ENCODE assay signal across 8 cellular contexts in the genomic region with DNA sequence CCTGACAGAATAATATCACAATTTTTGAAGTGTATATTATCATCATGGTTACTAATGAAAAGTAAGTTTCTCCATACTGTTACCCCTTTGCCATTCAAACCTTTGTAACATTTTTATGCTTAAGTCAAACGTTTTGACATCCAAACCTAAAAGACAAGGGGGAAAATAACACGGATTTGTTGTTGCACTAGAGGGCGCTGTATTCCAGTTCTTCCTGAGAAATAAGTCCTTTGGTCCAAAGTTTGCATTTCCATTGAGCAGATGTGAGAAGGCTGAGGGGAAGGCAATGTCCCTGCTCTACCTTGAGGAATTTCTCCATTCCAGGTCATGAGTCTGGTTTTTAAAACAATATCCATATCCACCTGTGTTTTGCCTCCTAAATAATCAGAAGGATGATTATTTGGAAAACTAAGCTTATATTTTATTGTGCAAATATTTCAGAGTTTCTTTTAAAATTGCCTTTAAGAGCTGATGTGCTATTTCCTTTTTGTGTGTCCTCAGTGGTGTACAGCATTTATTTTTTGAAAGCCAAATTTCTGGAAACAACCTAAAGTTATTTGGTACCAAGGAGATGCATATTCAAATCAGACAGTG. TPM values are rescaled to one million over a fixed set of nuclear protein-coding genes. Genes with fewer than 3 reads are reported as not detected.
A peak's percentile ranks its signal among the peaks of the same experiment; 100 is the strongest.
DNase-seq lines count a peak whose midpoint lies in the region; ATAC-seq, FAIRE-seq and TF ChIP-seq lines count a peak whose summit lies in the region.

No MANE protein-coding gene starts in this region.

- H3K4me3 Mint-ChIP-seq in mesothelial cell of epicardium, result no peak overlapping the region

- no peaks in the 10 kb centered on the region for H3K27me3 ChIP-seq in AG04450 (ENCODE audit: control insufficient read depth, insufficient read depth, low read length)
- peaks cover 4 to 20% of the 10 kb centered on the region in 2 experiments for H3K27me3 ChIP-seq in endothelial cell of umbilical vein (ENCODE audit: control insufficient read depth in 2 of 2, insufficient read depth in 2 of 2, low read length in 2 of 2)

- H3K9ac ChIP-seq in endothelial cell of umbilical vein (replicated peaks; ENCODE audit: extremely low read depth, insufficient read depth, low read length), result no peak overlapping the region

- no peaks in the 10 kb centered on the region for H3K9me3 Mint-ChIP-seq in mesothelial cell of epicardium

- ATAC-seq in GM18873 (IDR thresholded peaks at IDR 0.05; ENCODE audit: low FRiP score, unreplicated experiment) (no peak), HG02870 (IDR thresholded peaks at IDR 0.05; ENCODE audit: unreplicated experiment) (no peak)

- no peaks in the 10 kb centered on the region for H3K36me3 ChIP-seq in endothelial cell of umbilical vein (ENCODE audit: control insufficient read depth in 2 of 2, extremely low read depth in 1 of 2, insufficient read depth in 2 of 2, low read length in 2 of 2)

- no peak for TF ChIP-seq POLR2A in endothelial cell of umbilical vein (IDR thresholded peaks at IDR 0.05; ENCODE audit: low read depth, low read length)

- no peaks in the 10 kb centered on the region for H3K79me2 ChIP-seq in endothelial cell of umbilical vein (ENCODE audit: control insufficient read depth, insufficient read depth, low read length)

- no peaks in the 10 kb centered on the region for H3K36me3 Mint-ChIP-seq in mesothelial cell of epicardium

- no peaks in the 10 kb centered on the region for H3K27me3 Mint-ChIP-seq in mesothelial cell of epicardium (ENCODE audit: low read depth)

- no peak overlapping the region for H2AFZ ChIP-seq in endothelial cell of umbilical vein (ENCODE audit: low read depth, low read length)

- H3K4me3 ChIP-seq in AG04450 (ENCODE audit: low read depth, low read length) (no peak overlapping the region), endothelial cell of umbilical vein (replicated peaks in 1 of 3; ENCODE audit: insufficient read depth in 1 of 3, low read depth in 1 of 3, low read length in 3 of 3) (no peak overlapping the region)

- peaks cover 8% of the 10 kb centered on the region for H3K4me1 Mint-ChIP-seq in mesothelial cell of epicardium

- DNase-seq in AG04450 (ENCODE audit: low read depth, low spot score) (peak; percentile 74), GM04504 (ENCODE audit: low read depth) (peak; percentile 59), NCI-H1105 treated with DMSO at 0.1 percent for 48 hours (lab: John Stamatoyannopoulos, UW) (peak; percentile 60), SKM-1 (lab: John Stamatoyannopoulos, UW; ENCODE audit: unreplicated experiment) (peak; percentile 50), endothelial cell of umbilical vein (ENCODE audit: low read depth, low spot score) (peak; percentile 71), mesothelial cell of epicardium (ENCODE audit: low spot score in 2 of 2, unreplicated experiment in 2 of 2) (peak; percentile 23 to 49)

- H3K4me2 ChIP-seq in endothelial cell of umbilical vein (ENCODE audit: insufficient read depth, low read length), result no peak overlapping the region

- H4K20me1 ChIP-seq in endothelial cell of umbilical vein (replicated peaks; ENCODE audit: control insufficient read depth, extremely low read depth, insufficient read depth, low read length), result no peaks in the 10 kb centered on the region

- H3K4me1 ChIP-seq in endothelial cell of umbilical vein (ENCODE audit: control insufficient read depth, extremely low read depth, insufficient read depth, low read length), result no peaks in the 10 kb centered on the region

- FAIRE-seq in endothelial cell of umbilical vein (lab: Jason Lieb, UNC), result peak; percentile 83

- no peaks in the 10 kb centered on the region for H3K9me1 ChIP-seq in endothelial cell of umbilical vein (replicated peaks; ENCODE audit: control insufficient read depth, extremely low read depth, insufficient read depth, low read length)

- no TSS peak for BruUV-seq in endothelial cell of umbilical vein (replicated peaks; lab: Mats Ljungman, UMichigan)

- no peak overlapping the region for H3K27ac Mint-ChIP-seq in mesothelial cell of epicardium

- H3K9me3 ChIP-seq in AG04450 (ENCODE audit: control insufficient read depth, insufficient read depth, low read length), result no peaks in the 10 kb centered on the region
- no peaks in the 10 kb centered on the region for H3K9me3 ChIP-seq in endothelial cell of umbilical vein (replicated peaks; ENCODE audit: control insufficient read depth, insufficient read depth, low read length)

- dilution Hi-C loops in endothelial cell of umbilical vein (cut with MboI; ENCODE audit: extremely low pct_ligation_motif_present, low sequenced_read_pairs), result no loop called here

- POLR2A ChIA-PET in AG04450 (lab: Yijun Ruan, JAX) (no interaction called here), endothelial cell of umbilical vein (lab: Charles Lee) (no interaction called here)

- H3K27ac ChIP-seq in AG04450 (ENCODE audit: low read depth, low read length) (no peak overlapping the region), endothelial cell of umbilical vein (ENCODE audit: insufficient read depth, low read depth, low read length) (no peak overlapping the region)

- TF ChIP-seq CTCF in AG04450 (IDR thresholded peaks at IDR 0.05; ENCODE audit: low read depth, low read length), result peak; percentile 79
- peak; percentile 58 to 60 for TF ChIP-seq CTCF in endothelial cell of umbilical vein (IDR thresholded peaks at IDR 0.05; ENCODE audit: extremely low read depth in 1 of 2, insufficient read depth in 1 of 2, low read depth in 1 of 2, low read length in 2 of 2)
- TF ChIP-seq CTCF in mesothelial cell of epicardium (IDR thresholded peaks at IDR 0.05; ENCODE audit: unreplicated experiment), result peak; percentile 86

- intact Hi-C loops in endothelial cell of umbilical vein (cut with micrococcal nuclease), result loop anchor here (1.0 to 2.0 kb wide), 7 partner anchors 32 to 267 kb away; no protein-coding TSS in a partner anchor

- CTCF ChIA-PET in AG04450 (lab: Charles Lee) (interaction anchor here (0.6 to 2.7 kb wide), 53 partner anchors 8 to 266 kb away, joined by 3 to 82 read pairs (median 4); a partner anchor contains a TSS), endothelial cell of umbilical vein (lab: Charles Lee) (interaction anchor here (0.6 to 2.5 kb wide), 51 partner anchors 8 to 267 kb away, joined by 3 to 117 read pairs (median 4); a partner anchor contains a TSS)

TF ChIP-seq in endothelial cell of umbilical vein, 7 proteins besides CTCF, POLR2A, EP300 and RAD21:
- TF ChIP-seq POLR2AphosphoS5 (IDR thresholded peaks at IDR 0.05; ENCODE audit: insufficient read depth, low read depth, low read length), result no peak
- TF ChIP-seq JUN (IDR thresholded peaks at IDR 0.05; ENCODE audit: borderline replicate concordance, insufficient read depth, insufficient read length, low read depth), result no peak
- TF ChIP-seq GATA2 (IDR thresholded peaks at IDR 0.05; ENCODE audit: insufficient read depth, insufficient read length, low read depth, low read length), result no peak
- TF ChIP-seq MYC (IDR thresholded peaks at IDR 0.05; ENCODE audit: low read depth, low read length), result no peak

RNA-seq across cellular contexts. Expression of a gene that starts 9.7 kb away (rescaled TPM):
- polyA plus RNA-seq in AG04450 (2011; rRNA removed) (not detected in 2 replicates), endothelial cell of umbilical vein (not detected in 2 replicates)
- polyA minus RNA-seq in AG04450 (2011; rRNA and poly(A)+ RNA removed), result not detected in 2 replicates
- total RNA-seq in endothelial cell of umbilical vein (not detected in 2 replicates), mesothelial cell of epicardium (not detected in 3 replicates)
- polyA plus RNA-seq in endothelial cell of umbilical vein (2011; cell fraction: cytosol; rRNA removed), result not detected in 2 replicates
- polyA plus RNA-seq in endothelial cell of umbilical vein (2011; cell fraction: nucleus; rRNA removed), result not detected in 2 replicates
- not detected in 2 replicates for polyA plus RNA-seq in endothelial cell of umbilical vein (2012)
- not detected in 2 replicates for polyA minus RNA-seq in endothelial cell of umbilical vein
- not detected for polyA minus RNA-seq in endothelial cell of umbilical vein (2011; cell fraction: cytosol; rRNA and poly(A)+ RNA removed)
- polyA minus RNA-seq in endothelial cell of umbilical vein (2011; cell fraction: nucleus; rRNA and poly(A)+ RNA removed), result not detected in 2 replicates

RNA-seq across cellular contexts. Expression of a gene that starts 49.4 kb away (rescaled TPM):
- polyA plus RNA-seq in AG04450 (2011; rRNA removed), result not detected in 2 replicates
- polyA minus RNA-seq in AG04450 (2011; rRNA and poly(A)+ RNA removed), result not detected in 2 replicates
- total RNA-seq in endothelial cell of umbilical vein, result not detected in 2 replicates
- polyA plus RNA-seq in endothelial cell of umbilical vein, result not detected in 2 replicates
- polyA plus RNA-seq in endothelial cell of umbilical vein (2011; cell fraction: cytosol; rRNA removed), result not detected in 2 replicates
- polyA plus RNA-seq in endothelial cell of umbilical vein (2011; cell fraction: nucleus; rRNA removed), result not detected in 2 replicates
- polyA plus RNA-seq in endothelial cell of umbilical vein (2012), result not detected in 2 replicates
- polyA minus RNA-seq in endothelial cell of umbilical vein, result not detected in 2 replicates
- not detected for polyA minus RNA-seq in endothelial cell of umbilical vein (2011; cell fraction: cytosol; rRNA and poly(A)+ RNA removed)
- polyA minus RNA-seq in endothelial cell of umbilical vein (2011; cell fraction: nucleus; rRNA and poly(A)+ RNA removed), result not detected in 2 replicates
- not detected in 3 replicates for total RNA-seq in mesothelial cell of epicardium
